8 cellular contexts compared by ENCODE assay signal in the genomic region with DNA sequence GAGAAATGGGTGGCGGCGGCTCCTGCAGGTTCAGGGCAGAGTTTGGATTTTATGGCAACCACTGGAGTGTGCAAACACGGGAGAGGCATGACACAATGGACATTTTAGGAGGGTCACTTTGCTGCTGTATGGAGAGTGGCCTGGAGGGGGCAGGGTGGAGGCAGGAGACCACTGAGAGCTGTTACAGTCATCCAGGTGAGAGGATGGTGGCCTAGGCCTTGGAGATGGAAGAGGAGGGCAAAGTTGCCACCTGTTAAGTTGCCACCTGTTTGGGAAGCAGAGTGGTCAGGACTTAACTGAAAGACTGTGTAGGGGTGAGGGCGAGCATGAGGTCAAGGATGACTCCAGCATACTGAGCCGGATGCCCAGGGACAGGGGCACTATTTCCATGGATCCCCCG. TPM values are rescaled to one million over a fixed set of nuclear protein-coding genes. Genes with fewer than 3 reads are reported as not detected.
DNase-seq lines count a peak whose midpoint lies in the region; ATAC-seq and TF ChIP-seq lines count a peak whose summit lies in the region.

No MANE protein-coding gene starts in this region.

- no peak overlapping the region for H3K4me3 ChIP-seq in CD8-positive, alpha-beta memory T cell (ENCODE audit: low read length)
- no peak overlapping the region for H3K4me3 ChIP-seq in WERI-Rb-1 (ENCODE audit: low read depth, low read length)

- peak in 2 of 5 donors; percentile 46 to 50 for DNase-seq in CD8-positive, alpha-beta memory T cell
- DNase-seq in WERI-Rb-1 (peak; percentile 78), neural crest cell (ENCODE audit: low read depth, low spot score) (peak; percentile 64), NCI-H2227 treated with DMSO at 0.1 percent for 48 hours (lab: John Stamatoyannopoulos, UW) (no peak), AG20443 (ENCODE audit: low spot score) (no peak)

- H3K27ac Mint-ChIP-seq in CD8-positive, alpha-beta memory T cell, result peak overlapping the region; percentile 40 to 88 (median 84)
- H3K27ac Mint-ChIP-seq in IgD-negative memory B cell (peak overlapping the region; percentile 48 to 100 (median 60)), neural crest cell (ENCODE audit: unreplicated experiment) (peak overlapping the region; percentile 1)
- peak overlapping the region; percentile 3 for H3K27ac Mint-ChIP-seq in dendritic cell treated with granulocyte-macrophage colony-stimulating factor and Interleukin-4, amounts not matched to agents 40 ng/mL and 50 ng/mL, for 4 days

- H3K4me1 ChIP-seq in CD8-positive, alpha-beta memory T cell (ENCODE audit: insufficient read depth, low read length), result peaks cover 21% of the 10 kb centered on the region

- no peak overlapping the region for H3K27ac ChIP-seq in CD8-positive, alpha-beta memory T cell (ENCODE audit: low read depth, low read length)
- peak overlapping the region; percentile 88 for H3K27ac ChIP-seq in WERI-Rb-1

- H3K36me3 Mint-ChIP-seq in CD8-positive, alpha-beta memory T cell, result peaks cover 0 to 9% (median 0%) of the 10 kb centered on the region in 3 donors
- no peaks in the 10 kb centered on the region for H3K36me3 Mint-ChIP-seq in IgD-negative memory B cell
- H3K36me3 Mint-ChIP-seq in dendritic cell treated with granulocyte-macrophage colony-stimulating factor and Interleukin-4, amounts not matched to agents 40 ng/mL and 50 ng/mL, for 4 days (ENCODE audit: low read depth), result peaks cover 30% of the 10 kb centered on the region
- H3K36me3 Mint-ChIP-seq in neural crest cell (ENCODE audit: low read depth), result no peaks in the 10 kb centered on the region

- H3K27me3 Mint-ChIP-seq in CD8-positive, alpha-beta memory T cell, result peaks cover 0 to 2% of the 10 kb centered on the region in 2 donors
- H3K27me3 Mint-ChIP-seq in IgD-negative memory B cell (no peaks in the 10 kb centered on the region), neural crest cell (ENCODE audit: low read depth) (peaks cover 33% of the 10 kb centered on the region)
- peaks cover 4% of the 10 kb centered on the region for H3K27me3 Mint-ChIP-seq in dendritic cell treated with granulocyte-macrophage colony-stimulating factor and Interleukin-4, amounts not matched to agents 40 ng/mL and 50 ng/mL, for 4 days

- no peaks in the 10 kb centered on the region for H3K9me3 Mint-ChIP-seq in CD8-positive, alpha-beta memory T cell
- H3K9me3 Mint-ChIP-seq in IgD-negative memory B cell (no peaks in the 10 kb centered on the region), neural crest cell (no peaks in the 10 kb centered on the region)
- no peaks in the 10 kb centered on the region for H3K9me3 Mint-ChIP-seq in dendritic cell treated with granulocyte-macrophage colony-stimulating factor and Interleukin-4, amounts not matched to agents 40 ng/mL and 50 ng/mL, for 4 days

- H3K27me3 ChIP-seq in CD8-positive, alpha-beta memory T cell (ENCODE audit: insufficient read depth, low read length, poor library complexity, severe bottlenecking), result peaks cover 5% of the 10 kb centered on the region
- no peaks in the 10 kb centered on the region for H3K27me3 ChIP-seq in WERI-Rb-1 (ENCODE audit: insufficient read depth, low read depth, severe bottlenecking)

- no peak for ATAC-seq in HG03469 (IDR thresholded peaks at IDR 0.05; ENCODE audit: unreplicated experiment)

- H3K9me3 ChIP-seq in CD8-positive, alpha-beta memory T cell (ENCODE audit: low read length), result no peaks in the 10 kb centered on the region
- no peaks in the 10 kb centered on the region for H3K9me3 ChIP-seq in WERI-Rb-1 (ENCODE audit: severe bottlenecking)

- peak overlapping the region; percentile 70 to 90 (median 77) for H3K4me3 Mint-ChIP-seq in CD8-positive, alpha-beta memory T cell
- peak overlapping the region; percentile 48 to 98 (median 89) for H3K4me3 Mint-ChIP-seq in IgD-negative memory B cell
- no peak overlapping the region for H3K4me3 Mint-ChIP-seq in dendritic cell treated with granulocyte-macrophage colony-stimulating factor and Interleukin-4, amounts not matched to agents 40 ng/mL and 50 ng/mL, for 4 days
- H3K4me3 Mint-ChIP-seq in neural crest cell, result peak overlapping the region; percentile 90

- POLR2A ChIA-PET in CD8-positive, alpha-beta memory T cell (lab: Charles Lee), result interaction anchor here (0.7 kb wide), 1 partner anchor 318 kb away, joined by 3 read pairs; no protein-coding TSS in a partner anchor

- peaks cover 27 to 42% (median 36%) of the 10 kb centered on the region in 3 donors for H3K4me1 Mint-ChIP-seq in CD8-positive, alpha-beta memory T cell
- H3K4me1 Mint-ChIP-seq in IgD-negative memory B cell (peaks cover 11 to 26% (median 26%) of the 10 kb centered on the region in 3 donors), neural crest cell (peaks cover 29% of the 10 kb centered on the region)
- H3K4me1 Mint-ChIP-seq in dendritic cell treated with granulocyte-macrophage colony-stimulating factor and Interleukin-4, amounts not matched to agents 40 ng/mL and 50 ng/mL, for 4 days (ENCODE audit: low read depth), result peaks cover 61% of the 10 kb centered on the region

- CTCF ChIA-PET in CD8-positive, alpha-beta memory T cell (lab: Charles Lee), result interaction anchor here (0.6 to 25.1 kb wide), 10 partner anchors 12 to 123 kb away, joined by 3 to 860 read pairs (median 4); a partner anchor contains a TSS

- no peaks in the 10 kb centered on the region for H3K36me3 ChIP-seq in CD8-positive, alpha-beta memory T cell (ENCODE audit: insufficient read depth, low read length)
- H3K36me3 ChIP-seq in WERI-Rb-1, result peaks cover 17% of the 10 kb centered on the region

- TF ChIP-seq CTCF in WERI-Rb-1 (IDR thresholded peaks at IDR 0.05; ENCODE audit: low read depth, low read length) (peak; percentile 83), neural crest cell (conservative IDR thresholded peaks at IDR 0.05) (peak; percentile 64)

- intact Hi-C loops in dendritic cell treated with granulocyte-macrophage colony-stimulating factor and Interleukin-4, amounts not matched to agents 40 ng/mL and 50 ng/mL, for 4 days (cut with micrococcal nuclease), result loop anchor here (10.0 kb wide), 2 partner anchors 55 to 125 kb away; a partner anchor contains a TSS

RNA-seq across cellular contexts. Expression of a gene that starts 2.3 kb away (rescaled TPM):
- total RNA-seq in CD8-positive, alpha-beta memory T cell, result 10 to 100 TPM; 36.8 to 38.8 TPM
- 9.4 TPM for polyA plus RNA-seq in CD8-positive, alpha-beta memory T cell
- polyA plus RNA-seq in IgD-negative memory B cell, result 12.0 TPM
- total RNA-seq in neural crest cell, result 46.1 and 49.4 TPM in 2 replicates

RNA-seq across cellular contexts. Expression of a gene that starts 12.2 kb away (rescaled TPM):
- 100 to 1,000 TPM; 338 to 357 TPM for total RNA-seq in CD8-positive, alpha-beta memory T cell
- 564 TPM for polyA plus RNA-seq in CD8-positive, alpha-beta memory T cell
- 546 TPM for polyA plus RNA-seq in IgD-negative memory B cell
- total RNA-seq in neural crest cell, result 222 and 223 TPM in 2 replicates

RNA-seq across cellular contexts. Expression of a gene that starts 14.4 kb away (rescaled TPM):
- 100 to 1,000 TPM; 102 to 105 TPM for total RNA-seq in CD8-positive, alpha-beta memory T cell
- 331 TPM for polyA plus RNA-seq in CD8-positive, alpha-beta memory T cell
- 341 TPM for polyA plus RNA-seq in IgD-negative memory B cell
- 0.66 and 1.8 TPM in 2 replicates for total RNA-seq in neural crest cell

RNA-seq across cellular contexts. Expression of a gene that starts 16.1 kb away (rescaled TPM):
- 1 to 10 TPM; 3.5 to 4.2 TPM for total RNA-seq in CD8-positive, alpha-beta memory T cell
- 4.6 TPM for polyA plus RNA-seq in CD8-positive, alpha-beta memory T cell
- 5.1 TPM for polyA plus RNA-seq in IgD-negative memory B cell
- 0.41 and 0.68 TPM in 2 replicates for total RNA-seq in neural crest cell

RNA-seq across cellular contexts. Expression of a gene that starts 26.0 kb away (rescaled TPM):
- total RNA-seq in CD8-positive, alpha-beta memory T cell, result 1 to 10 TPM; 2.0 to 2.7 TPM
- polyA plus RNA-seq in CD8-positive, alpha-beta memory T cell, result 1.8 TPM
- 2.4 TPM for polyA plus RNA-seq in IgD-negative memory B cell
- 0.07 and 0.12 TPM in 2 replicates for total RNA-seq in neural crest cell

Comparison
In these comparisons a context has a peak if more than half of its experiments do, and no peak if none do; other contexts are left out.
1. DNase-seq: peak in WERI-Rb-1 (single experiment) and neural crest cell (single experiment); none in NCI-H2227 treated with DMSO at 0.1 percent for 48 hours (single experiment) and AG20443 (single experiment).
2. H3K27ac Mint-ChIP-seq: peak in every context shown above with its lines; median percentile 84 in CD8-positive, alpha-beta memory T cell; 60 in IgD-negative memory B cell; 3 in dendritic cell treated with granulocyte-macrophage colony-stimulating factor and Interleukin-4, amounts not matched to agents 40 ng/mL and 50 ng/mL, for 4 days; 1 in neural crest cell.
3. RNA of a gene that starts 14.4 kb away (total RNA-seq): 102 to 105 TPM in CD8-positive, alpha-beta memory T cell; 0.66 to 1.8 TPM in neural crest cell; every median in the first group is over 10 times any median in the second.